In genomic region chr11:74380746-74381439, GRCh38 we compare ENCODE assay signal across 12 cellular contexts.
DNase-seq lines count a peak whose midpoint lies in the region; ATAC-seq and TF ChIP-seq lines count a peak whose summit lies in the region.
"Had no signal": no experiment of that assay in that cellular context is flagged by ENCODE, and none has a peak within 500 bp of the region (broad histone marks: within the 10 kb centered on the region; RNA-seq: fewer than 3 reads in every experiment).

No MANE protein-coding gene starts in this region.

- no peak overlapping the region for H3K4me3 ChIP-seq in RWPE2 (ENCODE audit: severe bottlenecking)

- no peaks in the 10 kb centered on the region for H3K9me3 ChIP-seq in RWPE2 (ENCODE audit: severe bottlenecking)

- no peak overlapping the region for H3K27ac ChIP-seq in RWPE2 (ENCODE audit: poor library complexity, severe bottlenecking)

- peak; percentile 50; the same call in 1 of the 3 replicates for ATAC-seq in RWPE2 (ENCODE audit: low read depth)
- ATAC-seq: stimulated activated naive B cell treated with anti-CD40 and anti-IgM and Interleukin-4, amounts not matched to agents 10 μg/mL and 1 μg/mL and 100 μg/mL, for 72 hours had no signal

- H3K27me3 ChIP-seq in RWPE2 (ENCODE audit: insufficient read depth, poor library complexity, severe bottlenecking): no peaks in the 10 kb centered on the region

- H3K4me1 ChIP-seq in RWPE2 (ENCODE audit: insufficient read depth, poor library complexity, severe bottlenecking): no peaks in the 10 kb centered on the region

- no peak for TF ChIP-seq CTCF in RWPE2 (IDR thresholded peaks at IDR 0.05; ENCODE audit: poor library complexity, severe bottlenecking)

- DNase-seq in ELR (ENCODE audit: low read depth): peak; percentile 5
- peak; percentile 83 to 90 for DNase-seq in NCI-H187 (lab: John Stamatoyannopoulos, UW)
- no peak for DNase-seq in RWPE2 (ENCODE audit: low spot score)
- peak; percentile 77 for DNase-seq in kidney tubule cell (ENCODE audit: low spot score)
- DNase-seq in stimulated activated CD4-positive, alpha-beta T cell treated with anti-CD3 and anti-CD28 coated beads, Interleukin-12 subunit alpha, Interleukin-12 subunit beta, amount 100 ng/mL, for 4 hours: no peak
- DNase-seq in stimulated activated CD4-positive, alpha-beta T cell treated with anti-CD3 and anti-CD28 coated beads, Interleukin-2, amount 100 ng/mL, for 48 hours: no peak
- DNase-seq in kidney glomerular epithelial cell (lab: John Stamatoyannopoulos, UW): no peak
- DNase-seq in D341Med (ENCODE audit: low spot score): no peak
- DNase-seq: activated naive CD4-positive, alpha-beta T cell treated with anti-CD3 and anti-CD28 coated beads, Interleukin-2, amount 10 ng/mL, durations not matched to agents 7 days and 5 days; nucleus accumbens; stimulated activated CD4-positive, alpha-beta T cell treated with anti-CD3 and anti-CD28 coated beads, Interleukin-15, amount 100 ng/mL, for 24 hours; stimulated activated naive B cell treated with anti-CD40 and anti-IgM and Interleukin-4, amounts not matched to agents 10 μg/mL and 1 μg/mL and 100 μg/mL, for 72 hours had no signal

- H3K36me3 ChIP-seq in RWPE2 (ENCODE audit: low read depth): no peaks in the 10 kb centered on the region

Comparison
In these comparisons a context has a peak if more than half of its experiments do, and no peak if none do; other contexts are left out.
1. DNase-seq: peak in ELR (single experiment), NCI-H187 (2 of 2) and kidney tubule cell (single experiment); none in RWPE2 (single experiment), stimulated activated CD4-positive, alpha-beta T cell treated with anti-CD3 and anti-CD28 coated beads, Interleukin-12 subunit alpha, Interleukin-12 subunit beta, amount 100 ng/mL, for 4 hours (single experiment), stimulated activated CD4-positive, alpha-beta T cell treated with anti-CD3 and anti-CD28 coated beads, Interleukin-2, amount 100 ng/mL, for 48 hours (0 of 2), kidney glomerular epithelial cell (single experiment) and D341Med (single experiment).